In genomic region chr14:68458840-68459469, GRCh38 we compare ENCODE assay signal across 9 cellular contexts.
A peak's percentile ranks its signal among the peaks of the same experiment; 100 is the strongest.
DNase-seq lines count a peak whose midpoint lies in the region; ATAC-seq and TF ChIP-seq lines count a peak whose summit lies in the region.
"Had no signal": no experiment of that assay in that cellular context is flagged by ENCODE, and none has a peak within 500 bp of the region (broad histone marks: within the 10 kb centered on the region; RNA-seq: fewer than 3 reads in every experiment).

No MANE protein-coding gene starts in this region.

- no peak for TF ChIP-seq CTCF in brain microvascular endothelial cell (IDR thresholded peaks at IDR 0.05; ENCODE audit: low read depth, low read length, missing control alignments)
- TF ChIP-seq CTCF in right lobe of liver (IDR thresholded peaks at IDR 0.05): no peak

- H3K4me1 ChIP-seq in right lobe of liver: peaks cover 0 to 15% (median 5%) of the 10 kb centered on the region in 4 donors

- in situ Hi-C loops in brain microvascular endothelial cell (cut with HindIII; ENCODE audit: low pct_ligation_motif_present, low sequenced_read_pairs): no loop called here

- H3K9me3 ChIP-seq in right lobe of liver: no peaks in the 10 kb centered on the region

- H3K27me3 ChIP-seq in brain microvascular endothelial cell (replicated peaks): no peaks in the 10 kb centered on the region
- H3K27me3 ChIP-seq in right lobe of liver: no peaks in the 10 kb centered on the region
- H3K27me3 ChIP-seq: BLaER1 had no signal

- peak; percentile 9 for TF ChIP-seq POLR2A in right lobe of liver (IDR thresholded peaks at IDR 0.05)

- H3K4me3 ChIP-seq in brain microvascular endothelial cell (ENCODE audit: low read depth, low read length) (no peak overlapping the region), right lobe of liver (no peak overlapping the region)
- H3K4me3 ChIP-seq: BLaER1 had no signal

- H3K27ac ChIP-seq in brain microvascular endothelial cell (peak overlapping the region; percentile 70), right lobe of liver (peak overlapping the region in 1 of 3 donors; percentile 46)
- H3K27ac ChIP-seq: BLaER1 had no signal

- ATAC-seq in right lobe of liver: peak; percentile 86 to 96 (median 88)
- no peak for ATAC-seq in HG02938 (IDR thresholded peaks at IDR 0.05; ENCODE audit: unreplicated experiment)

- WGBS in right lobe of liver (ENCODE audit: insufficient coverage, low coverage, low lambda C conversion rate, missing lambda C conversion rate): 24% methylated on average over 5 of the region's 5 CpGs

- intact Hi-C loops in right lobe of liver (cut with DNase I): no loop called here

- H3K36me3 ChIP-seq in brain microvascular endothelial cell (replicated peaks) (no peaks in the 10 kb centered on the region), right lobe of liver (no peaks in the 10 kb centered on the region)

- DNase-seq in NCI-H82 (lab: John Stamatoyannopoulos, UW): peak; percentile 55
- DNase-seq in NCI-H82 treated with DMSO at 0.1 percent for 48 hours (lab: John Stamatoyannopoulos, UW; ENCODE audit: unreplicated experiment): no peak
- DNase-seq in brain microvascular endothelial cell: peak; percentile 62
- peak; percentile 60 to 75 (median 73) for DNase-seq in right lobe of liver
- DNase-seq in ureter (ENCODE audit: low spot score): peak; percentile 59
- no peak for DNase-seq in NCI-H1694 (lab: John Stamatoyannopoulos, UW)
- no peak for DNase-seq in activated T-cell treated with anti-CD3 and anti-CD28 coated beads, Interleukin-2, amount 50 U/mL, for 48 hours

Comparison
In these comparisons a context has a peak if more than half of its experiments do, and no peak if none do; other contexts are left out.
1. DNase-seq: peak in NCI-H82 (single experiment), brain microvascular endothelial cell (single experiment), right lobe of liver (3 of 3) and ureter (single experiment); none in NCI-H82 treated with DMSO at 0.1 percent for 48 hours (single experiment), NCI-H1694 (single experiment) and activated T-cell treated with anti-CD3 and anti-CD28 coated beads, Interleukin-2, amount 50 U/mL, for 48 hours (0 of 2).